Comparison of ENCODE assay signal across 8 cellular contexts in the genomic region with DNA sequence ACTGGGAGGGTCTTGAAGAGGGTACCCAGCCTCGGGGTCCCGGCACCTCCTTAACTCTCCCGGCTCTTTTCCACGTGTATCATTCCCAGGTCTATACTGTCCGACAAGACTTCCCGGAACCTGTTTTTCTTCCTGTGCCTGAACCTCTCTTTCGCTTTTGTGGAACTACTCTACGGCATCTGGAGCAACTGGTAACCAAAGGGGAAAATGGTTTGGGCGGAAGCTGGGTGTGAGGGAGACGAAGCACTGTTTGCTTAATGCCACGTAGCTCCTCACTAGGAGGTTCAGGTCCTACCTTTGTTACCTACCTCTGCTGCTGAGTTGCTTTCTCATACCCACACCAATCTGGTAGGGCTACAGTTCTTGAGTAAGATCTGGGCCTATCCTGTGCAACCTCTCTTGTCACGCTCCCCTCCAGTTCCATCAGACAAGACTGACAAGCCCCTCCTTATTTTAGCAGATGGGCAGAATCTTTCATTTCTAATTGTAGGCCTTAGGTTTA. TPM values are rescaled to one million over a fixed set of nuclear protein-coding genes. Genes with fewer than 3 reads are reported as not detected.
DNase-seq lines count a peak whose midpoint lies in the region; ATAC-seq, FAIRE-seq and TF ChIP-seq lines count a peak whose summit lies in the region.

No MANE protein-coding gene starts in this region.

- peak overlapping the region; percentile 99 for H3K4me3 Mint-ChIP-seq in activated CD8-positive, alpha-beta T cell treated with anti-CD3 and anti-CD28 coated beads, Interleukin-2, amount 10 ng/mL, durations not matched to agents 7 days and 5 days

- H3K9me3 ChIP-seq in H1 (ENCODE audit: insufficient read depth in 2 of 2, low read depth in 1 of 2, low read length in 1 of 2), result no peaks in the 10 kb centered on the region

- H3K18ac ChIP-seq in H1 (ENCODE audit: extremely low read depth, low read length), result no peak overlapping the region

- no peak overlapping the region for H4K5ac ChIP-seq in H1 (ENCODE audit: insufficient read length, low read depth, low read length)

- H2BK120ac ChIP-seq in H1 (replicated peaks; ENCODE audit: low read depth, low read length), result no peak overlapping the region

- H2AK5ac ChIP-seq in H1 (ENCODE audit: low read depth, low read length), result no peak overlapping the region

- H3K4ac ChIP-seq in H1 (replicated peaks; ENCODE audit: insufficient read length, low read depth, low read length), result no peak overlapping the region

- H3K27ac Mint-ChIP-seq in activated CD8-positive, alpha-beta T cell treated with anti-CD3 and anti-CD28 coated beads, Interleukin-2, amount 10 ng/mL, durations not matched to agents 7 days and 5 days, result peak overlapping the region; percentile 97

- peaks cover 49% of the 10 kb centered on the region for H3K4me1 Mint-ChIP-seq in activated CD8-positive, alpha-beta T cell treated with anti-CD3 and anti-CD28 coated beads, Interleukin-2, amount 10 ng/mL, durations not matched to agents 7 days and 5 days (ENCODE audit: low read depth)

- no peak overlapping the region for H4K91ac ChIP-seq in H1 (replicated peaks; ENCODE audit: insufficient read length, low read length)

- 0 out of 2 replicates have a peak, but pooled peaks cover 2% of the 10 kb centered on the region for H3K79me1 ChIP-seq in H1 (ENCODE audit: low read depth, low read length)

- peak overlapping the region; percentile 77 to 85 (median 84) for H3K9ac ChIP-seq in H1 (replicated peaks in 1 of 4; ENCODE audit: extremely low read depth in 1 of 4, low read depth in 3 of 4, low read length in 3 of 4)

- ATAC-seq in GM18858 (IDR thresholded peaks at IDR 0.05; ENCODE audit: unreplicated experiment) (peak; percentile 33), HG03045 (IDR thresholded peaks at IDR 0.05; ENCODE audit: unreplicated experiment) (peak; percentile 40)
- peak; percentile 75 for ATAC-seq in activated CD8-positive, alpha-beta T cell treated with anti-CD3 and anti-CD28 coated beads, Interleukin-2, amount 10 ng/mL, durations not matched to agents 7 days and 5 days
- peak; percentile 69 for ATAC-seq in stimulated activated naive CD8-positive, alpha-beta T cell treated with anti-CD3 and anti-CD28 coated beads, Interleukin-15, Interleukin-2, amounts not matched to agents 100 U/mL and 50 U/mL, for 24 hours

- H3K4me2 ChIP-seq in H1 (ENCODE audit: insufficient read depth in 1 of 2, low read depth in 2 of 2, low read length in 2 of 2), result peak overlapping the region; percentile 94 to 98

- peaks cover 0 to 6% of the 10 kb centered on the region in 2 experiments for H4K20me1 ChIP-seq in H1 (replicated peaks in 1 of 2; ENCODE audit: control insufficient read depth in 1 of 2, insufficient read depth in 2 of 2, low read length in 2 of 2)

- no peak overlapping the region for H3K14ac ChIP-seq in H1 (ENCODE audit: insufficient read length)

- no peak for TF ChIP-seq CTCF in H1 (IDR thresholded peaks at IDR 0.05; ENCODE audit: control extremely low read depth in 1 of 3, insufficient read depth in 1 of 3, low read depth in 1 of 3, low read length in 3 of 3)

- WGBS in H1 (ENCODE audit: extremely low coverage in 1 of 2, insufficient coverage in 1 of 2, insufficient read length in 1 of 2, insufficient replicate concordance in 2 of 2, low coverage in 1 of 2, low lambda C conversion rate in 2 of 2, missing lambda C conversion rate in 1 of 2), 2 experiments, result 8% methylated on average over 8 of the region's 12 CpGs; no CpG with 5 or more reads in 1 of the 2 experiments

- H2AFZ ChIP-seq in H1 (ENCODE audit: low read length), result peak overlapping the region; percentile 95

- H3K27ac ChIP-seq in H1 (ENCODE audit: low read depth, low read length), result peak overlapping the region; percentile 70

- H2BK15ac ChIP-seq in H1 (ENCODE audit: low read length), result no peak overlapping the region

- TF ChIP-seq POLR2A in H1 (IDR thresholded peaks at IDR 0.05; ENCODE audit: control extremely low read depth in 1 of 2, low read depth in 2 of 2, low read length in 2 of 2), result no peak; a peak in 1 of 3 replicates

- H3K56ac ChIP-seq in H1 (replicated peaks; ENCODE audit: insufficient read length, low read depth, low read length), result no peak overlapping the region

- 0 out of 2 replicates have a peak overlapping the region, but pooled peaks have one; percentile 45 for H2BK5ac ChIP-seq in H1 (ENCODE audit: low read depth, low read length)

- H4K8ac ChIP-seq in H1 (ENCODE audit: extremely low read depth, insufficient read depth, low read length), result no peak overlapping the region

- H3K23me2 ChIP-seq in H1 (ENCODE audit: low read depth, low read length), result peaks cover 9% of the 10 kb centered on the region; the same call in 1 of the 2 replicates

- H3K4me3 ChIP-seq in H1 (ENCODE audit: extremely low read depth in 1 of 4, insufficient read depth in 2 of 4, low read depth in 3 of 4, low read length in 4 of 4), result peak overlapping the region; percentile 83 to 97 (median 91)

- H3K23ac ChIP-seq in H1 (ENCODE audit: insufficient read length), result no peak overlapping the region

- DNase-seq in AG08396 (ENCODE audit: low spot score), result peak; percentile 48
- DNase-seq in NCI-H446 treated with DMSO at 0.1 percent for 48 hours (lab: John Stamatoyannopoulos, UW), result peak; percentile 16
- peak; percentile 77 for DNase-seq in activated CD8-positive, alpha-beta T cell treated with anti-CD3 and anti-CD28 coated beads, Interleukin-2, amount 10 ng/mL, durations not matched to agents 7 days and 5 days
- peak in 1 of 2 experiments; percentile 52 for DNase-seq in H1 (ENCODE audit: low read depth in 1 of 2, low spot score in 2 of 2)
- peak; percentile 39 for DNase-seq in myocyte (ENCODE audit: low read depth)
- peak; percentile 31 for DNase-seq in stimulated activated naive CD8-positive, alpha-beta T cell treated with anti-CD3 and anti-CD28 coated beads, Interleukin-15, Interleukin-2, amounts not matched to agents 100 U/mL and 50 U/mL, for 24 hours

- FAIRE-seq in H1 (lab: Jason Lieb, UNC), result no peak

- H2BK12ac ChIP-seq in H1 (ENCODE audit: low read depth, low read length), result no peak overlapping the region

- H3K4me1 ChIP-seq in H1 (replicated peaks in 1 of 4; ENCODE audit: control insufficient read depth in 3 of 4, insufficient read depth in 4 of 4, low read length in 3 of 4), result peaks cover 0 to 5% (median 0%) of the 10 kb centered on the region in 4 experiments; a peak in 2 of 7 replicates

- H3K27me3 ChIP-seq in H1 (replicated peaks in 1 of 4; ENCODE audit: control insufficient read depth in 3 of 4, extremely low read depth in 1 of 4, insufficient read depth in 3 of 4, low read length in 3 of 4), result no peaks in the 10 kb centered on the region

- no peak for TF ChIP-seq RAD21 in H1 (IDR thresholded peaks at IDR 0.05 in 1 of 2, conservative IDR thresholded peaks at IDR 0.05 in 1 of 2; ENCODE audit: low read depth in 2 of 2, low read length in 2 of 2)

- H3K36me3 ChIP-seq in H1 (ENCODE audit: control insufficient read depth in 2 of 4, insufficient read depth in 4 of 4, low read length in 3 of 4), result peaks cover 0 to 25% (median 13%) of the 10 kb centered on the region in 4 experiments; a peak in 5 of 8 replicates

- TF ChIP-seq EP300 in H1 (IDR thresholded peaks at IDR 0.05; ENCODE audit: borderline replicate concordance in 1 of 2, low read depth in 2 of 2, low read length in 2 of 2), result no peak

- H3K36me3 Mint-ChIP-seq in activated CD8-positive, alpha-beta T cell treated with anti-CD3 and anti-CD28 coated beads, Interleukin-2, amount 10 ng/mL, durations not matched to agents 7 days and 5 days (ENCODE audit: low read depth), result peaks cover 38% of the 10 kb centered on the region

- H3K27me3 Mint-ChIP-seq in activated CD8-positive, alpha-beta T cell treated with anti-CD3 and anti-CD28 coated beads, Interleukin-2, amount 10 ng/mL, durations not matched to agents 7 days and 5 days (ENCODE audit: low read depth), result no peaks in the 10 kb centered on the region

- POLR2A ChIA-PET in activated CD8-positive, alpha-beta T cell treated with anti-CD3 and anti-CD28 coated beads, Interleukin-2, amount 10 ng/mL, durations not matched to agents 7 days and 5 days (lab: Charles Lee), result interaction anchor here (0.6 to 1.7 kb wide), 5 partner anchors 12 to 463 kb away, joined by 3 to 8 read pairs (median 5); no protein-coding TSS in a partner anchor
- POLR2A ChIA-PET in H1 (lab: Charles Lee; ENCODE audit: partially characterized antibody), result interaction anchor here (1.3 to 2.8 kb wide), 5 partner anchors 10 to 54 kb away, joined by 3 to 13 read pairs (median 5); no protein-coding TSS in a partner anchor

- H2BK20ac ChIP-seq in H1 (ENCODE audit: low read length), result no peak overlapping the region

- peaks cover 2% of the 10 kb centered on the region for H3K9me3 Mint-ChIP-seq in activated CD8-positive, alpha-beta T cell treated with anti-CD3 and anti-CD28 coated beads, Interleukin-2, amount 10 ng/mL, durations not matched to agents 7 days and 5 days (ENCODE audit: insufficient read depth)

- H3K79me2 ChIP-seq in H1 (ENCODE audit: control insufficient read depth in 1 of 2, insufficient read depth in 2 of 2, low read length in 2 of 2), result peaks cover 8 to 60% of the 10 kb centered on the region in 2 experiments

- CTCF ChIA-PET in activated CD8-positive, alpha-beta T cell treated with anti-CD3 and anti-CD28 coated beads, Interleukin-2, amount 10 ng/mL, durations not matched to agents 7 days and 5 days (lab: Charles Lee), result interaction anchor here (0.5 to 2.6 kb wide), 7 partner anchors 10 to 413 kb away, joined by 3 to 7 read pairs (median 3); no protein-coding TSS in a partner anchor
- CTCF ChIA-PET in H1 (lab: Charles Lee; ENCODE audit: partially characterized antibody), result interaction anchor here (1.6 kb wide), 1 partner anchor 391 kb away, joined by 3 read pairs; no protein-coding TSS in a partner anchor

RNA-seq across cellular contexts. Expression of gene SLC30A7, which starts 0.6 kb away (rescaled TPM):
- 10 to 100 TPM; 28.8 to 30.0 TPM for total RNA-seq in activated CD8-positive, alpha-beta T cell treated with anti-CD3 and anti-CD28 coated beads, Interleukin-2, amount 10 ng/mL, durations not matched to agents 7 days and 5 days
- 18.9 and 22.1 TPM in 2 replicates for total RNA-seq in H1 (2021; fragmentation: NEBNext Ultra II Directional; extraction: Animal tissue kit (Norgen Biotek cat#: 25700))
- polyA plus RNA-seq in H1 (2011; rRNA removed), result 3.5 and 5.5 TPM in 2 replicates
- 4.6 TPM for polyA plus RNA-seq in H1 (2011; cell fraction: cytosol; rRNA removed)
- polyA plus RNA-seq in H1 (2011; cell fraction: nucleus; rRNA removed), result 4.0 TPM
- 5.1 to 7.3 TPM (median 6.3 TPM) in 4 replicates for polyA plus RNA-seq in H1 (2012, experiment 1 of 2)
- 0.67 TPM for polyA plus RNA-seq in H1 (2012, experiment 2 of 2)
- 15.3 TPM for polyA plus RNA-seq in H1 (2013, experiment 1 of 2)
- 17.0 TPM for polyA plus RNA-seq in H1 (2013, experiment 2 of 2)
- polyA minus RNA-seq in H1 (2011; rRNA and poly(A)+ RNA removed), result 20.9 and 25.4 TPM in 2 replicates
- 8.3 TPM for polyA minus RNA-seq in H1 (2011; cell fraction: cytosol; rRNA and poly(A)+ RNA removed)
- polyA minus RNA-seq in H1 (2011; cell fraction: nucleus; rRNA and poly(A)+ RNA removed), result 16.5 TPM
- total RNA-seq in myocyte, result 18.3 and 26.8 TPM in 2 replicates
- polyA plus RNA-seq in myocyte (2012), result 8.7 TPM

RNA-seq across cellular contexts. Expression of gene EXTL2, which starts 1.9 kb away (rescaled TPM):
- 1 to 10 TPM; 2.0 to 2.6 TPM for total RNA-seq in activated CD8-positive, alpha-beta T cell treated with anti-CD3 and anti-CD28 coated beads, Interleukin-2, amount 10 ng/mL, durations not matched to agents 7 days and 5 days
- 49.6 and 54.7 TPM in 2 replicates for total RNA-seq in H1 (2021; fragmentation: NEBNext Ultra II Directional; extraction: Animal tissue kit (Norgen Biotek cat#: 25700))
- polyA plus RNA-seq in H1 (2011; rRNA removed), result 13.7 and 27.1 TPM in 2 replicates
- 26.1 TPM for polyA plus RNA-seq in H1 (2011; cell fraction: cytosol; rRNA removed)
- 20.0 TPM for polyA plus RNA-seq in H1 (2011; cell fraction: nucleus; rRNA removed)
- 20.1 to 40.9 TPM (median 27.1 TPM) in 4 replicates for polyA plus RNA-seq in H1 (2012, experiment 1 of 2)
- polyA plus RNA-seq in H1 (2012, experiment 2 of 2), result 4.4 TPM
- 69.3 TPM for polyA plus RNA-seq in H1 (2013, experiment 1 of 2)
- 70.9 TPM for polyA plus RNA-seq in H1 (2013, experiment 2 of 2)
- polyA minus RNA-seq in H1 (2011; rRNA and poly(A)+ RNA removed), result 30.6 and 50.7 TPM in 2 replicates
- 19.4 TPM for polyA minus RNA-seq in H1 (2011; cell fraction: cytosol; rRNA and poly(A)+ RNA removed)
- 49.5 TPM for polyA minus RNA-seq in H1 (2011; cell fraction: nucleus; rRNA and poly(A)+ RNA removed)
- total RNA-seq in myocyte, result 20.1 and 27.6 TPM in 2 replicates
- 19.3 TPM for polyA plus RNA-seq in myocyte (2012)
